12 cellular contexts compared by ENCODE assay signal in the genomic region with DNA sequence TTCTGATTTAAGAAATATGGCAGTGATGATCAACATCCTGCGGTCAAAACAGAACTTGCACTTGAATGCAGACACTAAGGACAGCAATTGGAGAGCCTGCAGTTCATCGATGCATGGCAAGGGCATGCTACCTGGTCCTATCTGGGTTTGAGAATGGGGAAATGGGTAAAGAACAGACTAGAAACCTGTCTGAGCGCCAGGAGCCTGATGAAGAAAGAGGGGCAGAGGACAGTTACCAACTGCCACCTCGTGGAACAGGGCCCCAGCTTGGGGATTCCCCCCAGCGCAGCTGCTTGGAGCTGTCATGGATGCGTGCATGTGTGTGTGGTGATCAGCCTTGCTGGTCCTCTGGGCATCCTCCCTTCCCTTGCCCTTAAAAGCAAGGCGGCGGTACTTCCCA.
DNase-seq lines count a peak whose midpoint lies in the region; ATAC-seq lines count a peak whose summit lies in the region.
"Had no signal": no experiment of that assay in that cellular context is flagged by ENCODE, and none has a peak within 500 bp of the region (broad histone marks: within the 10 kb centered on the region; RNA-seq: fewer than 3 reads in every experiment).

No MANE protein-coding gene starts in this region.

- peak; percentile 3 for DNase-seq in stimulated activated CD4-positive, alpha-beta T cell treated with anti-CD3 and anti-CD28 coated beads, Interleukin-4, amount 100 ng/mL, for 1 hour
- no peak for DNase-seq in stimulated activated CD4-positive, alpha-beta T cell treated with anti-CD3 and anti-CD28 coated beads, Interleukin-4, amount 100 ng/mL, for 4 hours
- DNase-seq in NAMALWA (ENCODE audit: low spot score) (peak; percentile 17), globus pallidus (ENCODE audit: low spot score) (no peak), NCI-H1417 treated with DMSO at 0.1 percent for 48 hours (lab: John Stamatoyannopoulos, UW) (no peak), SIG-M5 (lab: John Stamatoyannopoulos, UW) (no peak)
- DNase-seq: activated CD4-positive, alpha-beta T cell treated with anti-CD3 and anti-CD28 coated beads for 1 hour; gastrocnemius medialis; Karpas-422; NCI-H2227 treated with DMSO at 0.1 percent for 48 hours had no signal

- ATAC-seq in GM21717 (IDR thresholded peaks at IDR 0.05; ENCODE audit: unreplicated experiment): peak; percentile 54
- no peak for ATAC-seq in HG02973 (IDR thresholded peaks at IDR 0.05; ENCODE audit: unreplicated experiment)
- ATAC-seq: gastrocnemius medialis had no signal

Comparison
In these comparisons a context has a peak if more than half of its experiments do, and no peak if none do; other contexts are left out.
1. DNase-seq: peak in stimulated activated CD4-positive, alpha-beta T cell treated with anti-CD3 and anti-CD28 coated beads, Interleukin-4, amount 100 ng/mL, for 1 hour (single experiment) and NAMALWA (single experiment); none in stimulated activated CD4-positive, alpha-beta T cell treated with anti-CD3 and anti-CD28 coated beads, Interleukin-4, amount 100 ng/mL, for 4 hours (0 of 2), globus pallidus (single experiment), NCI-H1417 treated with DMSO at 0.1 percent for 48 hours (single experiment) and SIG-M5 (single experiment).